In the genomic region with DNA sequence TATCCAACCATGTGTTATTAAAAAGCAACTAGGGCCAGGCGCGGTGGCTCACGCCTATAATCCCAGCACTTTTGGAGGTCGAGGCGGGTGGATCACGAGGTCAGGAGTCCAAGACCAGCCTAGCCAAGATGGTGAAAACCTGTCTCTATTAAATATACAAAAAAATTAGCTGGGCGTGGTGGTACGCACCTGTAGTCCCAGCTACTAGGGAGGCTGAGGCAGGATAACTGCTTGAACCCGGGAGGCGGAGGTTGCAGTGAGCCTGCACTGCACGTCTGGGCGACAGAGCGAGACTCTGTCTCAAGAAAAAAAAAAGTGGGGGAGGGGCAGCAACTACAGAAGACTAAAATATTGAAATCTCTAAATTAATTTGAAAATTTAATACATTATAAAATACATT, we compare ENCODE assay signal across 6 cellular contexts.
"Had no signal": no experiment of that assay in that cellular context is flagged by ENCODE, and none has a peak within 500 bp of the region (broad histone marks: within the 10 kb centered on the region; RNA-seq: fewer than 3 reads in every experiment).

No MANE protein-coding gene starts in this region.

- H3K9me3 ChIP-seq: MG63, SK-N-SH had no signal

- DNase-seq: MG63, NCI-H510A, Right ventricle myocardium superior, SIG-M5, T-cell had no signal

- H3K9ac ChIP-seq: SK-N-SH had no signal

- H3K9me3 Mint-ChIP-seq: T-cell had no signal

- H3K4me3 Mint-ChIP-seq: T-cell had no signal

- H3K4me3 ChIP-seq: MG63 had no signal

- H3K27me3 ChIP-seq: MG63 had no signal

- H3K27me3 Mint-ChIP-seq: T-cell had no signal
